Comparison of ENCODE assay signal across 8 cellular contexts in the genomic region with DNA sequence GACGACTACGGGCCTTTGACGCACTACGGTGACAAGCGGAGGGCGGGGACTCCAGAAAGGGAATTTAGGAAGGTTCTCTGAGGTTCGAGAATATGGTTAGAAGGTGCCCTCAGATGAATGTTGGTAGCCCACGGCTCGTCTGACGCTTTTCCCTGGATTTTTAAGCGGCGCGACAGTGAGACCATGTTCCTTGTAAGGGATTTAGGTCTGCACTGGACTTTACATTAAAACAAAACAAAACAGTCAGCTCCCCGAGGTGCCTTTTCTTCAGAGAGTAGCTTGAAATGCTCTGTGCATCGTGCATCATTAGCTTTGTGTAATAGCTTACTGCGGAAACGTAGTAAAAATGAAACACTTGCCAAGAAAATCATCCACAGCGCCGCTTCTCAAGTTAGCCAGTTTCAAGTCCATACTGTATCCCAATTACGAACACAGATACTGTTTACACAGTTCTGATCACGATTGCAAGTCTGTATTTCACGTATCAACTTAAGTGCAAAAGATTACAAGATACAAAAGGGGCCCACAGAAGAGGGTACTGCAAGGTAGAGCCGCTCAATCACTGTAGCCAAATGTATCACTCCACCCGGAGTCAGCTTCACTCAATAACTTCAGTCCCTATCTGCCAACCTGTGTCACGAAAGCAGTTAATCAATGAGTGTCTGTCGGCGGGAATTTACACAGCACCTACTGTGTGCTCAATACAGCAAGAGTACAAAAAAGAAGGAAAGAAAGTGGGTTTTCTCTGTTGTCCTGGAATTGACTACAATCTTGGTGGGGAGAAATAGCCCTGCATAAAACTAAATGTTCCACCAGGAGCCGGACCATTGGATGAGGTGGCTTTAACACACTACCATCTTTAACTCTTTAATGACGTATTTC. TPM values are rescaled to one million over a fixed set of nuclear protein-coding genes. Genes with fewer than 3 reads are reported as not detected.
A peak's percentile ranks its signal among the peaks of the same experiment; 100 is the strongest.
DNase-seq lines count a peak whose midpoint lies in the region; ATAC-seq and TF ChIP-seq lines count a peak whose summit lies in the region.

No MANE protein-coding gene starts in this region.

- H3K9me3 ChIP-seq in neutrophil: no peaks in the 10 kb centered on the region

- CTCF ChIA-PET in RWPE1 (lab: Yijun Ruan, JAX): interaction anchor here (0.8 kb wide), 1 partner anchor 49 kb away, joined by 3 read pairs; no protein-coding TSS in a partner anchor

- POLR2A ChIA-PET in RWPE1 (lab: Yijun Ruan, JAX; ENCODE audit: low non-redundant PET): no interaction called here

- H3K27ac ChIP-seq in RWPE1 (peak overlapping the region; percentile 74), neutrophil (peak overlapping the region; percentile 94)

- ATAC-seq in HG02642 (IDR thresholded peaks at IDR 0.05; ENCODE audit: poor library complexity, unreplicated experiment): peak; percentile 24

- no peaks in the 10 kb centered on the region for H3K27me3 ChIP-seq in neutrophil

- H3K4me3 ChIP-seq in epithelial cell of proximal tubule (ENCODE audit: low read depth, low read length) (peak overlapping the region; percentile 78), neutrophil (ENCODE audit: low read depth in 1 of 2, low read length in 1 of 2) (peak overlapping the region; percentile 73 to 77)

- DNase-seq in SKM-1 (lab: John Stamatoyannopoulos, UW; ENCODE audit: unreplicated experiment) (peak; percentile 79), SKM-1 treated with dmso at 0.1 percent for 144 hours (lab: John Stamatoyannopoulos, UW; ENCODE audit: unreplicated experiment) (no peak), RWPE1 (ENCODE audit: low spot score) (no peak), epithelial cell of proximal tubule (ENCODE audit: low read depth) (peak; percentile 47), NCI-H446 (lab: John Stamatoyannopoulos, UW) (no peak), NK-92 (lab: John Stamatoyannopoulos, UW; ENCODE audit: unreplicated experiment) (no peak)

- TF ChIP-seq CTCF in RWPE1 (conservative IDR thresholded peaks at IDR 0.05; ENCODE audit: low read depth) (no peak), epithelial cell of proximal tubule (conservative IDR thresholded peaks at IDR 0.05; ENCODE audit: low read depth, low read length) (no peak), neutrophil (IDR thresholded peaks at IDR 0.05) (no peak)

- H3K36me3 ChIP-seq in neutrophil: no peaks in the 10 kb centered on the region

- peaks cover 12 to 14% of the 10 kb centered on the region in 2 experiments for H3K4me1 ChIP-seq in neutrophil (ENCODE audit: control insufficient read depth in 1 of 2, insufficient read depth in 1 of 2, low read depth in 1 of 2, low read length in 1 of 2)

RNA-seq across cellular contexts. Expression of a gene that starts 0.5 kb away (rescaled TPM):
- 5.8 and 7.1 TPM in 2 replicates for total RNA-seq in epithelial cell of proximal tubule

RNA-seq across cellular contexts. Expression of a gene that starts 32.4 kb away (rescaled TPM):
- 28.1 and 40.2 TPM in 2 replicates for total RNA-seq in epithelial cell of proximal tubule

RNA-seq across cellular contexts. Expression of a gene that starts 41.5 kb away (rescaled TPM):
- 12.2 and 28.4 TPM in 2 replicates for total RNA-seq in epithelial cell of proximal tubule

Comparison
In these comparisons a context has a peak if more than half of its experiments do, and no peak if none do; other contexts are left out.
1. DNase-seq: peak in SKM-1 (single experiment) and epithelial cell of proximal tubule (single experiment); none in SKM-1 treated with dmso at 0.1 percent for 144 hours (single experiment), RWPE1 (single experiment), NCI-H446 (0 of 2) and NK-92 (single experiment).